39 cellular contexts compared by ENCODE assay signal in genomic region chr9:114296338-114296737, GRCh38. TPM values are rescaled to one million over a fixed set of nuclear protein-coding genes. Genes with fewer than 3 reads are reported as not detected.
"Had no signal": no experiment of that assay in that cellular context is flagged by ENCODE, and none has a peak within 500 bp of the region (broad histone marks: within the 10 kb centered on the region; RNA-seq: fewer than 3 reads in every experiment).

No MANE protein-coding gene starts in this region.

- DNase-seq: Kasumi-1, MG63, MM.1S, MV-4-11, NCI-H1048, NCI-H1092, NCI-H1092 treated with DMSO at 0.1 percent for 48 hours, NCI-H1105, NCI-H1105 treated with DMSO at 0.1 percent for 48 hours, NCI-H1417, NCI-H1417 treated with DMSO at 0.1 percent for 48 hours, NCI-H1436, NCI-H1436 treated with DMSO at 0.1 percent for 48 hours, NCI-H146, NCI-H1694, NCI-H1694 treated with DMSO at 0.1 percent for 48 hours, NCI-H187, NCI-H187 treated with DMSO at 0.1 percent for 48 hours, NCI-H1930, NCI-H2029, NCI-H2029 treated with DMSO at 0.1 percent for 48 hours, NCI-H2081, NCI-H2081 treated with DMSO at 0.1 percent for 48 hours, NCI-H2107, NCI-H2171, NCI-H2171 treated with DMSO at 0.1 percent for 48 hours, NCI-H2227 treated with DMSO at 0.1 percent for 48 hours, NCI-H226, NCI-H345, NCI-H446, NCI-H446 treated with DMSO at 0.1 percent for 48 hours, NCI-H510A, NCI-H510A treated with DMSO at 0.1 percent for 48 hours, NCI-H524, NCI-H524 treated with DMSO at 0.1 percent for 48 hours had no signal

- H3K4me3 ChIP-seq: MG63 had no signal

- H3K27me3 ChIP-seq: MG63 had no signal

RNA-seq across cellular contexts. Expression of gene ORM1, which starts 26.6 kb away (rescaled TPM):
- total RNA-seq: LHCN-M2, MCF 10A, NCI-H460 had no signal

RNA-seq across cellular contexts. Expression of gene ORM2, which starts 33.3 kb away (rescaled TPM):
- total RNA-seq: LHCN-M2, M059J, MCF 10A, NCI-H460 had no signal
